Comparison of ENCODE assay signal across 11 cellular contexts in genomic region chr14:74792249-74793039, GRCh38. TPM values are rescaled to one million over a fixed set of nuclear protein-coding genes. Genes with fewer than 3 reads are reported as not detected.
DNase-seq lines count a peak whose midpoint lies in the region; ATAC-seq and TF ChIP-seq lines count a peak whose summit lies in the region.
"Had no signal": no experiment of that assay in that cellular context is flagged by ENCODE, and none has a peak within 500 bp of the region (broad histone marks: within the 10 kb centered on the region; RNA-seq: fewer than 3 reads in every experiment).

No MANE protein-coding gene starts in this region.

- H3K36me3 ChIP-seq in HUES48 (ENCODE audit: control insufficient read depth, insufficient read depth, low read length) (peaks cover 23% of the 10 kb centered on the region), right lobe of liver (no peaks in the 10 kb centered on the region)

- no peak overlapping the region for H3K27ac ChIP-seq in CD4-positive, alpha-beta T cell (ENCODE audit: low read depth, low read length)
- H3K27ac ChIP-seq in HUES48 (ENCODE audit: low read depth, low read length): peak overlapping the region; percentile 24
- peak overlapping the region in 1 of 3 donors; percentile 1 for H3K27ac ChIP-seq in right lobe of liver

- CTCF ChIA-PET in CD4-positive, alpha-beta T cell (lab: Charles Lee): interaction anchor here (1.0 to 1.5 kb wide), 2 partner anchors 11 to 29 kb away, joined by 4 to 7 read pairs; partner anchors contain the start of gene YLPM1

- H3K9me3 Mint-ChIP-seq in CD4-positive, alpha-beta T cell: peaks cover 3% of the 10 kb centered on the region
- H3K9me3 Mint-ChIP-seq in activated naive CD8-positive, alpha-beta T cell treated with anti-CD3 and anti-CD28 coated beads, Interleukin-2, amount 50 U/mL, for 24 hours: peaks cover 9% of the 10 kb centered on the region

- no peak for TF ChIP-seq CTCF in CD4-positive, alpha-beta T cell (IDR thresholded peaks at IDR 0.05)
- TF ChIP-seq CTCF in right lobe of liver (IDR thresholded peaks at IDR 0.05): no peak

- POLR2A ChIA-PET in CD4-positive, alpha-beta T cell (lab: Charles Lee): interaction anchor here (0.6 to 2.2 kb wide), 2 partner anchors 29 to 1811 kb away, joined by 3 to 22 read pairs; partner anchors contain the start of gene YLPM1

- H3K4me1 ChIP-seq in HUES48 (ENCODE audit: control insufficient read depth, insufficient read depth, low read length): peaks cover 30% of the 10 kb centered on the region
- peaks cover 0 to 4% (median 0%) of the 10 kb centered on the region in 4 donors for H3K4me1 ChIP-seq in right lobe of liver

- peak overlapping the region; percentile 13; the same call in 1 of the 2 replicates for H3K4me3 ChIP-seq in HUES48 (ENCODE audit: low read depth, low read length)
- no peak overlapping the region for H3K4me3 ChIP-seq in right lobe of liver
- H3K4me3 ChIP-seq: body of pancreas had no signal

- TF ChIP-seq POLR2A in right lobe of liver (IDR thresholded peaks at IDR 0.05): no peak

- H3K9me3 ChIP-seq in CD4-positive, alpha-beta T cell (ENCODE audit: control insufficient read depth, low read length): no peaks in the 10 kb centered on the region
- H3K9me3 ChIP-seq in HUES48 (ENCODE audit: control insufficient read depth, insufficient read depth, low read length) (no peaks in the 10 kb centered on the region), right lobe of liver (no peaks in the 10 kb centered on the region)
- H3K9me3 ChIP-seq: body of pancreas had no signal

- H3K27me3 Mint-ChIP-seq in CD4-positive, alpha-beta T cell: no peaks in the 10 kb centered on the region
- H3K27me3 Mint-ChIP-seq in activated naive CD8-positive, alpha-beta T cell treated with anti-CD3 and anti-CD28 coated beads, Interleukin-2, amount 50 U/mL, for 24 hours: no peaks in the 10 kb centered on the region

- H3K36me3 Mint-ChIP-seq in CD4-positive, alpha-beta T cell (ENCODE audit: low read depth): peaks cover 64% of the 10 kb centered on the region
- H3K36me3 Mint-ChIP-seq in activated naive CD8-positive, alpha-beta T cell treated with anti-CD3 and anti-CD28 coated beads, Interleukin-2, amount 50 U/mL, for 24 hours (ENCODE audit: low read depth): peaks cover 38% of the 10 kb centered on the region

- peak overlapping the region; percentile 85 for H3K4me3 Mint-ChIP-seq in CD4-positive, alpha-beta T cell
- peak overlapping the region; percentile 46 for H3K4me3 Mint-ChIP-seq in activated naive CD8-positive, alpha-beta T cell treated with anti-CD3 and anti-CD28 coated beads, Interleukin-2, amount 50 U/mL, for 24 hours

- WGBS in right lobe of liver (ENCODE audit: insufficient coverage, low coverage, low lambda C conversion rate, missing lambda C conversion rate): 76% methylated on average over 7 of the region's 7 CpGs

- H3K27me3 ChIP-seq in CD4-positive, alpha-beta T cell (ENCODE audit: control insufficient read depth, insufficient read depth, low read length): no peaks in the 10 kb centered on the region
- H3K27me3 ChIP-seq in HUES48 (ENCODE audit: control insufficient read depth, insufficient read depth, low read length): no peaks in the 10 kb centered on the region
- H3K27me3 ChIP-seq in right lobe of liver: no peaks in the 10 kb centered on the region
- H3K27me3 ChIP-seq: body of pancreas had no signal

- intact Hi-C loops in CD4-positive, alpha-beta T cell (cut with DNase I, micrococcal nuclease): no loop called here
- intact Hi-C loops in right lobe of liver (cut with DNase I): loop anchor here in 1 of 2 donors (10.0 kb wide), 1 partner anchor 278 kb away; no protein-coding TSS in a partner anchor

- peaks cover 55% of the 10 kb centered on the region for H3K4me1 Mint-ChIP-seq in CD4-positive, alpha-beta T cell (ENCODE audit: low read depth)
- peaks cover 34% of the 10 kb centered on the region for H3K4me1 Mint-ChIP-seq in activated naive CD8-positive, alpha-beta T cell treated with anti-CD3 and anti-CD28 coated beads, Interleukin-2, amount 50 U/mL, for 24 hours

- ATAC-seq in CD4-positive, alpha-beta T cell (ENCODE audit: poor library complexity): peak; percentile 68
- ATAC-seq in activated naive CD8-positive, alpha-beta T cell treated with anti-CD3 and anti-CD28 coated beads, Interleukin-2, amount 50 U/mL, for 24 hours: peak; percentile 40
- ATAC-seq in right lobe of liver (peak; percentile 22 to 61 (median 44)), HG02763 (IDR thresholded peaks at IDR 0.05; ENCODE audit: unreplicated experiment) (no peak), HG03280 (IDR thresholded peaks at IDR 0.05; ENCODE audit: unreplicated experiment) (no peak)
- ATAC-seq: body of pancreas had no signal

- peak overlapping the region; percentile 70 for H3K27ac Mint-ChIP-seq in CD4-positive, alpha-beta T cell
- H3K27ac Mint-ChIP-seq in activated naive CD8-positive, alpha-beta T cell treated with anti-CD3 and anti-CD28 coated beads, Interleukin-2, amount 50 U/mL, for 24 hours: peak overlapping the region; percentile 73

- DNase-seq in CD4-positive, alpha-beta T cell: no peak
- no peak for DNase-seq in activated naive CD8-positive, alpha-beta T cell treated with anti-CD3 and anti-CD28 coated beads, Interleukin-2, amount 50 U/mL, for 24 hours
- no peak for DNase-seq in right lobe of liver
- DNase-seq in epidermal melanocyte (ENCODE audit: insufficient read length, low spot score): no peak
- no peak for DNase-seq in cortex of kidney (lab: John Stamatoyannopoulos, UW)
- DNase-seq: body of pancreas, hypothalamus, NCI-H748 treated with DMSO at 0.1 percent for 48 hours had no signal

- H3K9ac ChIP-seq in HUES48 (ENCODE audit: low read depth, low read length): no peak overlapping the region

RNA-seq across cellular contexts. Expression of gene YLPM1, which starts 29.3 kb away (rescaled TPM):
- 10 to 100 TPM; 87.2 to 88.6 TPM for total RNA-seq in CD4-positive, alpha-beta T cell
- 10 to 100 TPM; 14.8 to 20.0 (median 17.1) TPM for total RNA-seq in right lobe of liver

Comparison
In these comparisons a context has a peak if more than half of its experiments do, and no peak if none do; other contexts are left out.
1. ATAC-seq: peak in CD4-positive, alpha-beta T cell (single experiment), activated naive CD8-positive, alpha-beta T cell treated with anti-CD3 and anti-CD28 coated beads, Interleukin-2, amount 50 U/mL, for 24 hours (single experiment) and right lobe of liver (4 of 4); none in HG02763 (single experiment) and HG03280 (single experiment).
2. RNA of gene YLPM1, which starts 29.3 kb away (total RNA-seq): 87.2 to 88.6 TPM in CD4-positive, alpha-beta T cell; 14.8 to 20.0 TPM in right lobe of liver; every median in the first group is over 4 times any median in the second.